In genomic region chr6:31770860-31771259, GRCh38 we compare ENCODE assay signal across 19 cellular contexts. TPM values are rescaled to one million over a fixed set of nuclear protein-coding genes. Genes with fewer than 3 reads are reported as not detected.
"Had no signal": no experiment of that assay in that cellular context is flagged by ENCODE, and none has a peak within 500 bp of the region (broad histone marks: within the 10 kb centered on the region; RNA-seq: fewer than 3 reads in every experiment).

No MANE protein-coding gene starts in this region.

- H3K36me3 Mint-ChIP-seq: activated naive CD8-positive, alpha-beta T cell; natural killer cell had no signal

- H3K4me1 ChIP-seq: foreskin keratinocyte, pancreas, vagina had no signal

- H3K27me3 Mint-ChIP-seq: activated naive CD8-positive, alpha-beta T cell; activated T-cell treated with anti-CD3 and anti-CD28 coated beads, Interleukin-2, amount 50 U/mL, for 24 hours; stimulated activated naive CD8-positive, alpha-beta T cell treated with anti-CD3 and anti-CD28 coated beads, Interleukin-15, Interleukin-2, amounts not matched to agents 100 ng/mL and 50 ng/mL, for 24 hours had no signal

- H3K9me3 ChIP-seq: body of pancreas, lower lobe of right lung, pancreas, right lobe of liver, suprapubic skin, vagina had no signal

- FAIRE-seq: keratinocyte, pancreas, small intestine had no signal

- H3K4me3 Mint-ChIP-seq: activated T-cell treated with anti-CD3 and anti-CD28 coated beads, Interleukin-2, amount 50 U/mL, for 24 hours; stimulated activated naive CD8-positive, alpha-beta T cell treated with anti-CD3 and anti-CD28 coated beads, Interleukin-15, Interleukin-2, amounts not matched to agents 100 ng/mL and 50 ng/mL, for 24 hours had no signal

- H3K27ac ChIP-seq: body of pancreas, coronary artery, foreskin keratinocyte, lower lobe of right lung, pancreas, right lobe of liver, suprapubic skin, vagina had no signal

- H3K27me3 ChIP-seq: body of pancreas, foreskin keratinocyte, pancreas, right lobe of liver, suprapubic skin, vagina had no signal

- H3K4me3 ChIP-seq: body of pancreas, coronary artery, lower lobe of right lung, pancreas, right lobe of liver, suprapubic skin, vagina had no signal

- ATAC-seq: body of pancreas, foreskin keratinocyte, lower lobe of right lung, natural killer cell, pancreas, right lobe of liver had no signal

- H3K9me3 Mint-ChIP-seq: natural killer cell; stimulated activated naive CD8-positive, alpha-beta T cell treated with anti-CD3 and anti-CD28 coated beads, Interleukin-15, Interleukin-2, amounts not matched to agents 100 ng/mL and 50 ng/mL, for 24 hours had no signal

- H3K36me3 ChIP-seq: lower lobe of right lung, pancreas, right lobe of liver, suprapubic skin, vagina had no signal

- DNase-seq: activated effector memory CD4-positive, alpha-beta T cell treated with Interleukin-2 at 50 U/mL for 16 hours; activated T-cell treated with anti-CD3 and anti-CD28 coated beads, Interleukin-2, amount 50 U/mL, for 24 hours; body of pancreas; foreskin keratinocyte; hippocampal formation; natural killer cell; pancreas; right lobe of liver; stimulated activated CD4-positive, alpha-beta T cell treated with anti-CD3 and anti-CD28 coated beads, Interleukin-15, amount 100 ng/mL, for 24 hours; stimulated activated CD4-positive, alpha-beta T cell treated with anti-CD3 and anti-CD28 coated beads, Interleukin-2, amount 100 ng/mL, for 48 hours; trophoblast cell had no signal

RNA-seq across cellular contexts. Expression of gene SAPCD1, which starts 8.4 kb away (rescaled TPM):
- total RNA-seq: vagina had no signal
